In genomic region chr12:31732926-31733548, GRCh38 we compare ENCODE assay signal across 8 cellular contexts. TPM values are rescaled to one million over a fixed set of nuclear protein-coding genes. Genes with fewer than 3 reads are reported as not detected.
DNase-seq lines count a peak whose midpoint lies in the region; ATAC-seq, FAIRE-seq and TF ChIP-seq lines count a peak whose summit lies in the region.

No MANE protein-coding gene starts in this region.

- no peaks in the 10 kb centered on the region for H3K36me3 ChIP-seq in bronchial epithelial cell (ENCODE audit: control insufficient read depth, insufficient read depth, low read length)

- POLR2A ChIA-PET in RWPE1 (lab: Yijun Ruan, JAX; ENCODE audit: low non-redundant PET), result interaction anchor here (1.6 kb wide), 1 partner anchor 74 kb away, joined by 8 read pairs; the partner anchor contains the start of gene ETFBKMT

- peak; percentile 65 for DNase-seq in SIG-M5 treated with dmso at 0.1 percent for 504 hours (lab: John Stamatoyannopoulos, UW; ENCODE audit: unreplicated experiment)
- no peak for DNase-seq in SIG-M5 (lab: John Stamatoyannopoulos, UW)
- DNase-seq in RWPE1 (ENCODE audit: low spot score), result peak; percentile 87
- peak; percentile 99 for DNase-seq in bronchial epithelial cell (ENCODE audit: low read depth)
- DNase-seq in mucosa of gallbladder (ENCODE audit: low spot score), result peak; percentile 48
- no peak for DNase-seq in retina
- DNase-seq in RPMI8226, result no peak

- no peaks in the 10 kb centered on the region for H3K27me3 ChIP-seq in bronchial epithelial cell (ENCODE audit: control insufficient read depth, insufficient read depth, low read length)

- no peak for ATAC-seq in GM21390 (IDR thresholded peaks at IDR 0.05; ENCODE audit: unreplicated experiment)

- H3K27ac ChIP-seq in RWPE1, result peak overlapping the region; percentile 91

- CTCF ChIA-PET in RWPE1 (lab: Yijun Ruan, JAX), result interaction anchor here (0.5 kb wide), 1 partner anchor 131 kb away, joined by 5 read pairs; no protein-coding TSS in a partner anchor

- H3K4me3 ChIP-seq in bronchial epithelial cell (ENCODE audit: low read depth, low read length), result no peak overlapping the region

- FAIRE-seq in bronchial epithelial cell (lab: Jason Lieb, UNC), result no peak

- TF ChIP-seq CTCF in RWPE1 (conservative IDR thresholded peaks at IDR 0.05; ENCODE audit: low read depth) (no peak), bronchial epithelial cell (IDR thresholded peaks at IDR 0.05; ENCODE audit: insufficient read depth, low read length, severe bottlenecking) (no peak)

RNA-seq across cellular contexts. Expression of gene AMN1, which starts 4.2 kb away (rescaled TPM):
- total RNA-seq in bronchial epithelial cell, result 10.0 and 32.0 TPM in 2 replicates
- total RNA-seq in mucosa of gallbladder, result 8.9 TPM

Comparison
In these comparisons a context has a peak if more than half of its experiments do, and no peak if none do; other contexts are left out.
1. DNase-seq: peak in SIG-M5 treated with dmso at 0.1 percent for 504 hours (single experiment), RWPE1 (single experiment), bronchial epithelial cell (single experiment) and mucosa of gallbladder (single experiment); none in SIG-M5 (single experiment), retina (single experiment) and RPMI8226 (single experiment).